ENCODE assay signal across 16 cellular contexts in genomic region chr3:184619348-184619747, GRCh38. TPM values are rescaled to one million over a fixed set of nuclear protein-coding genes. Genes with fewer than 3 reads are reported as not detected.
DNase-seq lines count a peak whose midpoint lies in the region; ATAC-seq and TF ChIP-seq lines count a peak whose summit lies in the region.
"Had no signal": no experiment of that assay in that cellular context is flagged by ENCODE, and none has a peak within 500 bp of the region (broad histone marks: within the 10 kb centered on the region; RNA-seq: fewer than 3 reads in every experiment).

No MANE protein-coding gene starts in this region.

- H3K9me3 ChIP-seq in CD8-positive, alpha-beta memory T cell (ENCODE audit: low read length): no peaks in the 10 kb centered on the region
- H3K9me3 ChIP-seq in T-helper 17 cell (ENCODE audit: control insufficient read depth, low read length, poor library complexity, severe bottlenecking): no peaks in the 10 kb centered on the region
- no peaks in the 10 kb centered on the region for H3K9me3 ChIP-seq in heart left ventricle
- no peaks in the 10 kb centered on the region for H3K9me3 ChIP-seq in esophagus muscularis mucosa
- H3K9me3 ChIP-seq: sigmoid colon had no signal

- 11 to 30% (median 25%) methylated on average over 3 of the region's 3 CpGs for WGBS in heart left ventricle, 4 donors
- WGBS in esophagus muscularis mucosa: 33% methylated on average over 3 of the region's 3 CpGs

- H3K4me1 ChIP-seq in CD8-positive, alpha-beta memory T cell (ENCODE audit: insufficient read depth, low read length): peaks cover 13% of the 10 kb centered on the region
- H3K4me1 ChIP-seq in heart left ventricle: peaks cover 0 to 29% (median 16%) of the 10 kb centered on the region in 12 donors
- peaks cover 15 to 27% (median 18%) of the 10 kb centered on the region in 4 donors for H3K4me1 ChIP-seq in esophagus muscularis mucosa

- H3K27ac Mint-ChIP-seq in CD8-positive, alpha-beta memory T cell: peak overlapping the region in 5 of 8 donors; percentile 15 to 76 (median 33)
- peak overlapping the region; percentile 92 for H3K27ac Mint-ChIP-seq in T-helper 17 cell
- H3K27ac Mint-ChIP-seq in nephron progenitor cell: peak overlapping the region; percentile 12

- peak overlapping the region in 1 of 7 donors; percentile 13 for H3K4me3 Mint-ChIP-seq in CD8-positive, alpha-beta memory T cell
- H3K4me3 Mint-ChIP-seq in T-helper 17 cell: peak overlapping the region; percentile 80
- H3K4me3 Mint-ChIP-seq in nephron progenitor cell: no peak overlapping the region

- no peaks in the 10 kb centered on the region for H3K36me3 ChIP-seq in CD8-positive, alpha-beta memory T cell (ENCODE audit: insufficient read depth, low read length)
- H3K36me3 ChIP-seq in heart left ventricle (no peaks in the 10 kb centered on the region), esophagus muscularis mucosa (no peaks in the 10 kb centered on the region)
- H3K36me3 ChIP-seq: sigmoid colon had no signal

- POLR2A ChIA-PET in CD8-positive, alpha-beta memory T cell (lab: Charles Lee): no interaction called here

- intact Hi-C loops in heart left ventricle (cut with DNase I) (no loop called here), esophagus muscularis mucosa (cut with DNase I) (no loop called here)

- H3K36me3 Mint-ChIP-seq in CD8-positive, alpha-beta memory T cell: no peaks in the 10 kb centered on the region
- H3K36me3 Mint-ChIP-seq in T-helper 17 cell (ENCODE audit: low read depth) (peaks cover 2% of the 10 kb centered on the region), nephron progenitor cell (ENCODE audit: low read depth) (no peaks in the 10 kb centered on the region)

- TF ChIP-seq EP300 in esophagus muscularis mucosa (IDR thresholded peaks at IDR 0.05): no peak

- ATAC-seq in T-helper 17 cell (peak; percentile 81), heart left ventricle (peak in 3 of 4 donors; percentile 64 to 86 (median 71)), HG03439 (IDR thresholded peaks at IDR 0.05; ENCODE audit: unreplicated experiment) (no peak), HG02981 (IDR thresholded peaks at IDR 0.05; ENCODE audit: unreplicated experiment) (no peak)

- H3K27me3 Mint-ChIP-seq in CD8-positive, alpha-beta memory T cell: peaks cover 20 to 66% of the 10 kb centered on the region in 2 donors
- H3K27me3 Mint-ChIP-seq in T-helper 17 cell: peaks cover 32% of the 10 kb centered on the region
- peaks cover 43% of the 10 kb centered on the region for H3K27me3 Mint-ChIP-seq in nephron progenitor cell (ENCODE audit: low read depth, poor library complexity)

- H3K27ac ChIP-seq in CD8-positive, alpha-beta memory T cell (ENCODE audit: low read depth, low read length): no peak overlapping the region
- H3K27ac ChIP-seq in heart left ventricle (peak overlapping the region in 1 of 12 donors; percentile 28), esophagus muscularis mucosa (replicated peaks in 1 of 4) (no peak overlapping the region)

- H3K27me3 ChIP-seq in CD8-positive, alpha-beta memory T cell (ENCODE audit: insufficient read depth, low read length, poor library complexity, severe bottlenecking): peaks cover 6% of the 10 kb centered on the region
- H3K27me3 ChIP-seq in heart left ventricle: no peaks in the 10 kb centered on the region
- H3K27me3 ChIP-seq in esophagus muscularis mucosa: peaks cover 0 to 6% (median 0%) of the 10 kb centered on the region in 4 donors
- H3K27me3 ChIP-seq: sigmoid colon had no signal

- H3K9me3 Mint-ChIP-seq in CD8-positive, alpha-beta memory T cell: no peaks in the 10 kb centered on the region
- H3K9me3 Mint-ChIP-seq in nephron progenitor cell: peaks cover 3% of the 10 kb centered on the region

- DNase-seq in CD8-positive, alpha-beta memory T cell: peak in 2 of 5 donors; percentile 39 to 58
- DNase-seq in T-helper 17 cell (no peak), heart left ventricle (no peak), nephron progenitor cell (no peak), GF-D8 (lab: John Stamatoyannopoulos, UW) (no peak), esophagus muscularis mucosa (ENCODE audit: extremely low spot score) (no peak)
- DNase-seq: activated T-cell treated with anti-CD3 and anti-CD28 coated beads for 4 hours; effector CD8-positive, alpha-beta T cell; IMR-90; islet precursor cell; NCI-H1417; NCI-H345; PC-3; sigmoid colon had no signal

- H3K4me3 ChIP-seq in CD8-positive, alpha-beta memory T cell (ENCODE audit: low read length): no peak overlapping the region
- H3K4me3 ChIP-seq in heart left ventricle: no peak overlapping the region
- no peak overlapping the region for H3K4me3 ChIP-seq in esophagus muscularis mucosa
- H3K4me3 ChIP-seq: sigmoid colon had no signal

- TF ChIP-seq POLR2A in heart left ventricle (IDR thresholded peaks at IDR 0.05) (no peak), esophagus muscularis mucosa (IDR thresholded peaks at IDR 0.05; ENCODE audit: low read depth) (no peak)

- CTCF ChIA-PET in CD8-positive, alpha-beta memory T cell (lab: Charles Lee): interaction anchor here (1.4 kb wide), 1 partner anchor 12 kb away, joined by 4 read pairs; no protein-coding TSS in a partner anchor

- TF ChIP-seq CTCF in heart left ventricle (IDR thresholded peaks at IDR 0.05) (no peak), nephron progenitor cell (IDR thresholded peaks at IDR 0.05) (no peak), esophagus muscularis mucosa (IDR thresholded peaks at IDR 0.05) (no peak)

- peaks cover 15 to 25% (median 18%) of the 10 kb centered on the region in 3 donors for H3K4me1 Mint-ChIP-seq in CD8-positive, alpha-beta memory T cell
- H3K4me1 Mint-ChIP-seq in T-helper 17 cell: peaks cover 18% of the 10 kb centered on the region
- peaks cover 52% of the 10 kb centered on the region for H3K4me1 Mint-ChIP-seq in nephron progenitor cell

RNA-seq across cellular contexts. Expression of gene EPHB3, which starts 57.8 kb away (rescaled TPM):
- total RNA-seq in CD8-positive, alpha-beta memory T cell: under 1 TPM in 1 of 2 experiments, not detected in 1; 0.04 TPM
- polyA plus RNA-seq in CD8-positive, alpha-beta memory T cell: 0.31 TPM
- total RNA-seq in T-helper 17 cell (under 1 TPM in 1 of 2 donors, not detected in 1; 0.35 TPM), heart left ventricle (1 to 10 TPM in 8 of 9 donors, under 1 TPM in 1; 1.00 to 4.6 (median 2.4) TPM), esophagus muscularis mucosa (1 to 10 TPM; 1.5 to 6.1 (median 3.5) TPM)
- polyA plus RNA-seq in heart left ventricle: 1 to 10 TPM; 1.4 TPM

Comparison
In these comparisons a context has a peak if more than half of its experiments do, and no peak if none do; other contexts are left out.
1. H3K27ac Mint-ChIP-seq: peak in every context shown above with its lines; median percentile 92 in T-helper 17 cell; 33 in CD8-positive, alpha-beta memory T cell; 12 in nephron progenitor cell.
2. ATAC-seq: peak in T-helper 17 cell (single experiment) and heart left ventricle (3 of 4); none in HG03439 (single experiment) and HG02981 (single experiment).